Comparison of ENCODE assay signal across 14 cellular contexts in genomic region chr12:55762646-55763045, GRCh38.
"Had no signal": no experiment of that assay in that cellular context is flagged by ENCODE, and none has a peak within 500 bp of the region (broad histone marks: within the 10 kb centered on the region; RNA-seq: fewer than 3 reads in every experiment).

No MANE protein-coding gene starts in this region.

- DNase-seq: effector memory CD4-positive, alpha-beta T cell; gastrocnemius medialis; heart right ventricle; hypothalamus; kidney glomerular epithelial cell; mammary epithelial cell; naive thymus-derived CD8-positive, alpha-beta T cell; psoas muscle; retina; right lobe of liver; stimulated activated CD4-positive, alpha-beta T cell treated with anti-CD3 and anti-CD28 coated beads, Interleukin-4, amount 100 ng/mL, for 1 hour; stimulated activated CD8-positive, alpha-beta memory T cell treated with anti-CD3 and anti-CD28 coated beads, Interleukin-4, amount 100 ng/mL, for 48 hours; stimulated activated naive CD8-positive, alpha-beta T cell treated with anti-CD3 and anti-CD28 coated beads, Interleukin-15, Interleukin-2, amounts not matched to agents 100 U/mL and 50 U/mL, for 24 hours; thyroid gland had no signal
